ENCODE assay signal across 1 cellular context in the genomic region with DNA sequence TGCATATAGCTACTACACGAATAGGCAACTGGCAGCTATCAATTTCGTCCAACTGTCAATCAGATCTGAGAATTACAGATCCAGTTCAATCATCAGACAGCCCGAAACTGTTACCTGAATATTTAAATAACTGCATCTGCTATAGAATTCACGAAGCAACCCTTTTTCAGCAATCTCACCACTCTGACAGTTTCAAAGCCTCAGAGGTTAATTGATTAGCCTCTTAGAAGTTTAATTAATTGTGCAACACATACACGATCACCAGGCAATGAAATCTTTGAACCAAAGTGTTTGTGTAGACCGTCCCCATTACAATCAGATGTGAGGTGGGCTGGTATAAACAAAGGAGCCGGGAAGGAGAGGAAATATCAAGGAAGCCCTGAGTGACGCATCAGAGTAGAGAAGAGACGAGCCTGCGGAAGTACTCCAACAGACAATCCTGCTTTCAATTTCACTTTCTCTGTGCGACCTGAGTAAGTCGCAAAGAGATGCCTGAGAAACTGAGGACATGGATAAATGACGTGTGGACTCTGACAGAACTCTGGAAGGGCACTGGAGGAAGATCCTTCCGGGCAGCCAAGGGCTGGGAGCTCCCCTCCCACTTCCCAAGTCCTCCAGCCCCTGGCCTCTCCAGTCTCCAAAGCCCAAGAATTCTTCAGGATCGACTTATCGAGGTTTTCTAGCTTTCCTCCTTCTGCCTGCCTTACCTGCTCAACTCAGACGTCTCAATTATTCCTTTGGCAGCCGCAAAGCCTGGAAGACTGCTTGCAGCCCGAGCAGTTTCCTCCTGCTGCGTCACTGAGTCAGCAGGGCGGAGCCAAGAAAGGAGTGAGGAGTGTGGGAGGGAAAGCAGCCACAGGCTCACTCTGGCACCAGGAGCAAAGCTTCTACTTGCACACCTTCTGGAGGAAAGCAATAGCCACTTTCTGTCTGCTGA.
A peak's percentile ranks its signal among the peaks of the same experiment; 100 is the strongest.
TF ChIP-seq lines count a peak whose summit lies in the region.

Gene RNASEL (minus strand): TSS at position 797 of the 937 bp plus-strand sequence. CDS start 2,450 bp downstream, outside the sequence.

TF ChIP-seq in GM12878, 131 proteins besides CTCF, POLR2A, EP300 and RAD21 (continued from another document):
- TF ChIP-seq PRDM15 (CRISPR knock-in tag; IDR thresholded peaks at IDR 0.05) (no peak), IRF4 (IDR thresholded peaks at IDR 0.05; ENCODE audit: low read depth, low read length) (0 out of 2 replicates have a peak, but pooled peaks have one; percentile 23), YBX1 (IDR thresholded peaks at IDR 0.05) (no peak), JUND (IDR thresholded peaks at IDR 0.05; ENCODE audit: low read depth, low read length) (no peak), ZNF687 (IDR thresholded peaks at IDR 0.05) (peak; percentile 31; the same call in 1 of the 2 replicates), MEF2B (IDR thresholded peaks at IDR 0.05; ENCODE audit: partially characterized antibody, poor library complexity, severe bottlenecking) (peak; percentile 24), CREB1 (IDR thresholded peaks at IDR 0.05; ENCODE audit: low read depth) (peak; percentile 37; the same call in 1 of the 2 replicates), SMAD5 (IDR thresholded peaks at IDR 0.05; ENCODE audit: low read depth) (no peak), ZNF592 (IDR thresholded peaks at IDR 0.05) (no peak), ESRRA (IDR thresholded peaks at IDR 0.05; ENCODE audit: low read length) (no peak), SMC3 (IDR thresholded peaks at IDR 0.05; ENCODE audit: borderline replicate concordance, low read length) (no peak), SKIL (IDR thresholded peaks at IDR 0.05; ENCODE audit: low read depth, poor library complexity, severe bottlenecking) (peak; percentile 25), GABPA (IDR thresholded peaks at IDR 0.05; ENCODE audit: low read depth) (0 out of 2 replicates have a peak, but pooled peaks have one; percentile 10), CBX3 (IDR thresholded peaks at IDR 0.05; ENCODE audit: borderline replicate concordance, low read depth) (no peak), JUNB (IDR thresholded peaks at IDR 0.05) (no peak), SREBF1 (IDR thresholded peaks at IDR 0.05; ENCODE audit: low read length) (no peak), RELA (IDR thresholded peaks at IDR 0.05; ENCODE audit: borderline replicate concordance, partially characterized antibody) (peak; percentile 21), ZZZ3 (IDR thresholded peaks at IDR 0.05; ENCODE audit: control insufficient read depth, insufficient read length, low read depth) (no peak), ZNF622 (IDR thresholded peaks at IDR 0.05) (no peak), ATF3 (IDR thresholded peaks at IDR 0.05; ENCODE audit: borderline replicate concordance, extremely low read depth, low read depth, low read length) (no peak)
- TF ChIP-seq, protein P1, sequence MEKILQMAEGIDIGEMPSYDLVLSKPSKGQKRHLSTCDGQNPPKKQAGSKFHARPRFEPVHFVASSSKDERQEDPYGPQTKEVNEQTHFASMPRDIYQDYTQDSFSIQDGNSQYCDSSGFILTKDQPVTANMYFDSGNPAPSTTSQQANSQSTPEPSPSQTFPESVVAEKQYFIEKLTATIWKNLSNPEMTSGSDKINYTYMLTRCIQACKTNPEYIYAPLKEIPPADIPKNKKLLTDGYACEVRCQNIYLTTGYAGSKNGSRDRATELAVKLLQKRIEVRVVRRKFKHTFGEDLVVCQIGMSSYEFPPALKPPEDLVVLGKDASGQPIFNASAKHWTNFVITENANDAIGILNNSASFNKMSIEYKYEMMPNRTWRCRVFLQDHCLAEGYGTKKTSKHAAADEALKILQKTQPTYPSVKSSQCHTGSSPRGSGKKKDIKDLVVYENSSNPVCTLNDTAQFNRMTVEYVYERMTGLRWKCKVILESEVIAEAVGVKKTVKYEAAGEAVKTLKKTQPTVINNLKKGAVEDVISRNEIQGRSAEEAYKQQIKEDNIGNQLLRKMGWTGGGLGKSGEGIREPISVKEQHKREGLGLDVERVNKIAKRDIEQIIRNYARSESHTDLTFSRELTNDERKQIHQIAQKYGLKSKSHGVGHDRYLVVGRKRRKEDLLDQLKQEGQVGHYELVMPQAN (conservative IDR thresholded peaks at IDR 0.05), result no peak
